29 cellular contexts compared by ENCODE assay signal in genomic region chr9:118426772-118427171, GRCh38.
"Had no signal": no experiment of that assay in that cellular context is flagged by ENCODE, and none has a peak within 500 bp of the region (broad histone marks: within the 10 kb centered on the region; RNA-seq: fewer than 3 reads in every experiment).

No MANE protein-coding gene starts in this region.

- H3K9me3 Mint-ChIP-seq: dendritic cell treated with granulocyte-macrophage colony-stimulating factor and Interleukin-4, amounts not matched to agents 40 ng/mL and 50 ng/mL, for 4 days; endodermal cell had no signal

- H3K27me3 Mint-ChIP-seq: dendritic cell treated with granulocyte-macrophage colony-stimulating factor and Interleukin-4, amounts not matched to agents 40 ng/mL and 50 ng/mL, for 4 days; effector memory CD8-positive, alpha-beta T cell had no signal

- ATAC-seq: effector memory CD8-positive, alpha-beta T cell; esophagus mucosa; foreskin keratinocyte; gastrocnemius medialis; gastroesophageal sphincter; heart left ventricle; heart right ventricle had no signal

- H3K4me1 Mint-ChIP-seq: endodermal cell had no signal

- H3K4me1 ChIP-seq: colonic mucosa, esophagus muscularis mucosa, esophagus squamous epithelium, foreskin keratinocyte, gastrocnemius medialis, gastroesophageal sphincter, heart left ventricle, heart right ventricle had no signal

- H3K36me3 ChIP-seq: colonic mucosa, esophagus muscularis mucosa, esophagus squamous epithelium, gastrocnemius medialis, gastroesophageal sphincter, heart left ventricle, heart right ventricle had no signal

- H3K27me3 ChIP-seq: colonic mucosa, dorsolateral prefrontal cortex, esophagus muscularis mucosa, esophagus squamous epithelium, foreskin keratinocyte, gastrocnemius medialis, gastroesophageal sphincter, heart left ventricle, heart right ventricle had no signal

- H3K27ac Mint-ChIP-seq: dendritic cell treated with granulocyte-macrophage colony-stimulating factor and Interleukin-4, amounts not matched to agents 40 ng/mL and 50 ng/mL, for 4 days; effector memory CD8-positive, alpha-beta T cell; endodermal cell had no signal

- H3K4me3 ChIP-seq: colonic mucosa, coronary artery, dorsolateral prefrontal cortex, esophagus muscularis mucosa, esophagus squamous epithelium, gastrocnemius medialis, gastroesophageal sphincter, heart left ventricle, heart right ventricle had no signal

- FAIRE-seq: colon, endometrium, endothelial cell of umbilical vein, frontal cortex had no signal

- H3K27ac ChIP-seq: colonic mucosa, coronary artery, dorsolateral prefrontal cortex, epithelial cell of prostate, esophagus muscularis mucosa, esophagus squamous epithelium, foreskin keratinocyte, gastrocnemius medialis, gastroesophageal sphincter, heart left ventricle, heart right ventricle had no signal

- H3K9me3 ChIP-seq: colonic mucosa, esophagus muscularis mucosa, esophagus squamous epithelium, gastrocnemius medialis, gastroesophageal sphincter, heart left ventricle, heart right ventricle had no signal

- H3K4me3 Mint-ChIP-seq: dendritic cell treated with granulocyte-macrophage colony-stimulating factor and Interleukin-4, amounts not matched to agents 40 ng/mL and 50 ng/mL, for 4 days; effector memory CD8-positive, alpha-beta T cell; endodermal cell had no signal

- DNase-seq: colonic mucosa; cortex of kidney; dermis blood vessel endothelial cell; dorsolateral prefrontal cortex; effector CD4-positive, alpha-beta T cell; effector CD8-positive, alpha-beta T cell; effector memory CD4-positive, alpha-beta T cell; effector memory CD8-positive, alpha-beta T cell; endodermal cell; erythroblast; esophagus squamous epithelium; foreskin fibroblast; foreskin keratinocyte; foreskin melanocyte; gastrocnemius medialis; glutamatergic neuron; head of caudate nucleus; heart left ventricle; heart right ventricle had no signal
